Comparison of ENCODE assay signal across 1 cellular context in the genomic region with DNA sequence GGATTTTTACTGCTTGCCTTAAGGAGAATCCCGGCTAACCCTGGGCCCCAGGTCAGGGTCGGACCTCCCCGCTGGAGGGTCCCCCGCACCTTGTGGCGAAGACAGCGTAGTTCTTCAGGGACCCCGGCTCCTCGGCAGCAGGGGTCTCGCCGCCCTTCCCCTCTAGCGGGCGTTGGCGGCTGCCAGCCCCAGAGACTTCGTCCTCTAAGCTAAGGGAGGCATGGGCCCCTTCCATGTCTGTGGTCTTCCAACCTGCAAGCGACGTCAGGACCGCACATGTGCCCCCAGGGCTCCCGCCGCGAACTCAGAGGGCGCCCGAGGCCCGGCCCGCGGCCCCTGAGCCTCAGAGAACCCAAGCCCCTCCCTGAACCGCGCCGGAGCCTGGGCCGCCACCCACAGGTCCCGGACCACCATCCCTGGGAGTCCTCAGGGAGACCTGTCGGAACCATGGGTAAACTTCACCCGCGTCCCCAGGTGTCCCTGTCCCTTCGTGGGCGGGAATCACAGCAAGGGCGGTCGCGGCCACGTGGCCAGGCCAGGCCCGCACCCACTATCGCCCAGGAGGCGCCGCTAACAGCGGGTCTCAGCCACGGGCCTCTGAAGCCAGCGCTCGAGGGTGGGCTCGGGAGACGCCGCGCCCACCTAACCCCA.
TF ChIP-seq lines count a peak whose summit lies in the region.

No MANE protein-coding gene starts in this region.

TF ChIP-seq in H1, 55 proteins besides CTCF, POLR2A, EP300 and RAD21:
- TF ChIP-seq TAF1 (IDR thresholded peaks at IDR 0.05; ENCODE audit: low read depth, low read length) (no peak), CREB1 (IDR thresholded peaks at IDR 0.05) (0 out of 2 replicates have a peak, but pooled peaks have one; percentile 0), NANOG (IDR thresholded peaks at IDR 0.05; ENCODE audit: insufficient read depth, low read depth, low read length, poor library complexity, severe bottlenecking) (no peak), SRF (IDR thresholded peaks at IDR 0.05; ENCODE audit: low read depth, low read length) (no peak), KDM4A (IDR thresholded peaks at IDR 0.05; ENCODE audit: low read depth, low read length, severe bottlenecking) (peak; percentile 18), TEAD4 (IDR thresholded peaks at IDR 0.05; ENCODE audit: low read depth, low read length) (no peak)
- TF ChIP-seq, protein P1, sequence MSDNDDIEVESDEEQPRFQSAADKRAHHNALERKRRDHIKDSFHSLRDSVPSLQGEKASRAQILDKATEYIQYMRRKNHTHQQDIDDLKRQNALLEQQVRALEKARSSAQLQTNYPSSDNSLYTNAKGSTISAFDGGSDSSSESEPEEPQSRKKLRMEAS (IDR thresholded peaks at IDR 0.05) = peak; percentile 65; the same call in 1 of the 2 replicates
- TF ChIP-seq, protein P2, sequence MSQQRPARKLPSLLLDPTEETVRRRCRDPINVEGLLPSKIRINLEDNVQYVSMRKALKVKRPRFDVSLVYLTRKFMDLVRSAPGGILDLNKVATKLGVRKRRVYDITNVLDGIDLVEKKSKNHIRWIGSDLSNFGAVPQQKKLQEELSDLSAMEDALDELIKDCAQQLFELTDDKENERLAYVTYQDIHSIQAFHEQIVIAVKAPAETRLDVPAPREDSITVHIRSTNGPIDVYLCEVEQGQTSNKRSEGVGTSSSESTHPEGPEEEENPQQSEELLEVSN (IDR thresholded peaks at IDR 0.05) = peak; percentile 87
